Comparison of ENCODE assay signal across 22 cellular contexts in the genomic region with DNA sequence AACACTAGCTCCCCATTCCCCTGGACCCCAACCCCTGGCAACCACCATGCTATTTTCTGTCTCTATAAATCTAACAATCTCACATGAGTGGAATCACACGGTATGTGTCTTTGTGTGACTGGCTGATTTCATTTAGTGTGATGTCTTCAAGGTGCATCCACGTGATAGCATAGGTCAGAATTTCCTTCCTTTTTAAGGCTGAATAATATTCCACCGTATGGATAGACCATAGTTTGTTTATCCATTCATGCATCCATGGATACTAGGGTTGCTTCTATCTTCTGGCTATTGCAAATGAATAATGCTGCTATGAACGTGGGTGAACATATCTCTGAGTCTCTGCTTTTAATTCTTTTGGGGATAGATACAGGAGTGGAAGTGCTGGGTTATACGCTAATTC. TPM values are rescaled to one million over a fixed set of nuclear protein-coding genes. Genes with fewer than 3 reads are reported as not detected.
DNase-seq lines count a peak whose midpoint lies in the region; ATAC-seq and TF ChIP-seq lines count a peak whose summit lies in the region.
"Had no signal": no experiment of that assay in that cellular context is flagged by ENCODE, and none has a peak within 500 bp of the region (broad histone marks: within the 10 kb centered on the region; RNA-seq: fewer than 3 reads in every experiment).

No MANE protein-coding gene starts in this region.

- intact Hi-C loops in mucosa of descending colon (cut with DNase I, micrococcal nuclease), result no loop called here

- H3K9ac ChIP-seq in SU-DHL-6 (ENCODE audit: low read length), result no peak overlapping the region

- POLR2A ChIA-PET in activated naive CD8-positive, alpha-beta T cell treated with anti-CD3 and anti-CD28 coated beads, Interleukin-2, amount 10 ng/mL, durations not matched to agents 7 days and 5 days (lab: Charles Lee), result no interaction called here

- no peaks in the 10 kb centered on the region for H3K9me2 ChIP-seq in DOHH2 (replicated peaks; ENCODE audit: control insufficient read depth, low read length)
- H3K9me2 ChIP-seq in SU-DHL-6 (replicated peaks; ENCODE audit: insufficient read depth, low read length), result no peaks in the 10 kb centered on the region

- H3K27me3 ChIP-seq in DOHH2 (ENCODE audit: control insufficient read depth, low read length) (peaks cover 8% of the 10 kb centered on the region; the same call in 1 of the 2 replicates), SU-DHL-6 (ENCODE audit: low read length) (no peaks in the 10 kb centered on the region), thymus (ENCODE audit: control insufficient read depth, insufficient read depth) (no peaks in the 10 kb centered on the region)
- H3K27me3 ChIP-seq: Peyer's patch had no signal

- H4K20me1 ChIP-seq in DOHH2 (ENCODE audit: control insufficient read depth, insufficient read depth, low read depth, low read length) (no peaks in the 10 kb centered on the region), SU-DHL-6 (ENCODE audit: low read depth, low read length) (no peaks in the 10 kb centered on the region)

- 97% methylated on average over 5 of the region's 5 CpGs for WGBS in thymus

- TF ChIP-seq CTCF in DOHH2 (IDR thresholded peaks at IDR 0.05; ENCODE audit: low read depth, low read length, poor library complexity, severe bottlenecking) (no peak), SU-DHL-6 (IDR thresholded peaks at IDR 0.05; ENCODE audit: insufficient read depth, low read length, poor library complexity, severe bottlenecking) (no peak), mucosa of descending colon (IDR thresholded peaks at IDR 0.05) (no peak)

- H2AFZ ChIP-seq in SU-DHL-6 (ENCODE audit: low read depth, low read length, severe bottlenecking), result no peak overlapping the region
- H2AFZ ChIP-seq: GM23338 had no signal

- H3K4me2 ChIP-seq in DOHH2 (ENCODE audit: low read length) (peak overlapping the region; percentile 68), SU-DHL-6 (ENCODE audit: low read depth, low read length, poor library complexity, severe bottlenecking) (peak overlapping the region; percentile 52)
- H3K4me2 ChIP-seq: GM23338 had no signal

- peak overlapping the region; percentile 30 for H3K27ac Mint-ChIP-seq in activated naive CD8-positive, alpha-beta T cell treated with anti-CD3 and anti-CD28 coated beads, Interleukin-2, amount 10 ng/mL, durations not matched to agents 7 days and 5 days
- no peak overlapping the region for H3K27ac Mint-ChIP-seq in activated naive CD8-positive, alpha-beta T cell treated with anti-CD3 and anti-CD28 coated beads, Interleukin-2, amount 50 U/mL, for 24 hours
- H3K27ac Mint-ChIP-seq: GM23338 had no signal

- no peaks in the 10 kb centered on the region for H3K9me3 Mint-ChIP-seq in activated naive CD8-positive, alpha-beta T cell treated with anti-CD3 and anti-CD28 coated beads, Interleukin-2, amount 10 ng/mL, durations not matched to agents 7 days and 5 days
- no peaks in the 10 kb centered on the region for H3K9me3 Mint-ChIP-seq in activated naive CD8-positive, alpha-beta T cell treated with anti-CD3 and anti-CD28 coated beads, Interleukin-2, amount 50 U/mL, for 24 hours
- H3K9me3 Mint-ChIP-seq: GM23338 had no signal

- H3K36me3 ChIP-seq in DOHH2 (ENCODE audit: control insufficient read depth, low read length), result no peaks in the 10 kb centered on the region
- H3K36me3 ChIP-seq in SU-DHL-6 (ENCODE audit: low read length), result no peaks in the 10 kb centered on the region
- H3K36me3 ChIP-seq in thymus (ENCODE audit: control insufficient read depth, insufficient read depth), result peaks cover 11% of the 10 kb centered on the region
- H3K36me3 ChIP-seq in mucosa of descending colon (ENCODE audit: low read depth), result no peaks in the 10 kb centered on the region
- H3K36me3 ChIP-seq: HAP-1, Peyer's patch had no signal

- H3K4me3 Mint-ChIP-seq in activated naive CD8-positive, alpha-beta T cell treated with anti-CD3 and anti-CD28 coated beads, Interleukin-2, amount 10 ng/mL, durations not matched to agents 7 days and 5 days, result no peak overlapping the region
- H3K4me3 Mint-ChIP-seq in activated naive CD8-positive, alpha-beta T cell treated with anti-CD3 and anti-CD28 coated beads, Interleukin-2, amount 50 U/mL, for 24 hours, result no peak overlapping the region
- H3K4me3 Mint-ChIP-seq: GM23338 had no signal

- DNase-seq in activated naive CD8-positive, alpha-beta T cell treated with anti-CD3 and anti-CD28 coated beads, Interleukin-2, amount 10 ng/mL, durations not matched to agents 7 days and 5 days, result no peak
- DNase-seq in activated naive CD8-positive, alpha-beta T cell treated with anti-CD3 and anti-CD28 coated beads, Interleukin-2, amount 50 U/mL, for 24 hours, result no peak
- DNase-seq in mucosa of descending colon, result no peak
- DNase-seq: GDM1; KG1; NCI-H1694; NCI-H2081 treated with DMSO at 0.1 percent for 48 hours; NCI-H69; NK-92 treated with Interleukin-12 subunit alpha and Interleukin-12 subunit beta, amount 100 ng/mL, for 24 hours had no signal

- H3K27ac ChIP-seq in DOHH2 (ENCODE audit: low read depth, low read length) (peak overlapping the region; percentile 91), SU-DHL-6 (ENCODE audit: low read depth, low read length) (0 out of 2 replicates have a peak overlapping the region, but pooled peaks have one; percentile 88), thymus (ENCODE audit: low read depth) (peak overlapping the region; percentile 61)
- H3K27ac ChIP-seq: HL-60, Peyer's patch had no signal

- H3K4me1 Mint-ChIP-seq in activated naive CD8-positive, alpha-beta T cell treated with anti-CD3 and anti-CD28 coated beads, Interleukin-2, amount 10 ng/mL, durations not matched to agents 7 days and 5 days, result peaks cover 15% of the 10 kb centered on the region
- H3K4me1 Mint-ChIP-seq in activated naive CD8-positive, alpha-beta T cell treated with anti-CD3 and anti-CD28 coated beads, Interleukin-2, amount 50 U/mL, for 24 hours, result peaks cover 16% of the 10 kb centered on the region

- no peaks in the 10 kb centered on the region; the same call in 1 of the 2 replicates for H3K9me3 ChIP-seq in DOHH2 (ENCODE audit: control insufficient read depth, insufficient read depth, low read length)
- peaks cover 7% of the 10 kb centered on the region; the same call in 1 of the 2 replicates for H3K9me3 ChIP-seq in SU-DHL-6 (ENCODE audit: insufficient read depth, low read length)
- peaks cover 2% of the 10 kb centered on the region for H3K9me3 ChIP-seq in thymus (ENCODE audit: control insufficient read depth)
- H3K9me3 ChIP-seq in mucosa of descending colon, result no peaks in the 10 kb centered on the region
- H3K9me3 ChIP-seq: HAP-1, Peyer's patch had no signal

- H3K4me1 ChIP-seq in DOHH2 (ENCODE audit: control insufficient read depth, low read length) (peaks cover 70% of the 10 kb centered on the region), thymus (ENCODE audit: control insufficient read depth, insufficient read depth, low read length) (peaks cover 67% of the 10 kb centered on the region), mucosa of descending colon (ENCODE audit: low read depth) (peaks cover 14% of the 10 kb centered on the region)
- H3K4me1 ChIP-seq: HAP-1 had no signal

- ATAC-seq in activated naive CD8-positive, alpha-beta T cell treated with anti-CD3 and anti-CD28 coated beads, Interleukin-2, amount 10 ng/mL, durations not matched to agents 7 days and 5 days (ENCODE audit: low read depth), result no peak
- ATAC-seq in activated naive CD8-positive, alpha-beta T cell treated with anti-CD3 and anti-CD28 coated beads, Interleukin-2, amount 50 U/mL, for 24 hours, result no peak
- ATAC-seq in esophagus mucosa (no peak), mucosa of descending colon (no peak)
- ATAC-seq: GM23338, HepG2 had no signal

- H3F3A ChIP-seq in DOHH2 (ENCODE audit: control insufficient read depth, insufficient read depth) (peaks cover 13% of the 10 kb centered on the region), SU-DHL-6 (ENCODE audit: insufficient read depth) (peaks cover 6% of the 10 kb centered on the region)

- H3K4me3 ChIP-seq in DOHH2 (ENCODE audit: low read length), result peak overlapping the region; percentile 51; the same call in 1 of the 2 replicates
- no peak overlapping the region for H3K4me3 ChIP-seq in SU-DHL-6 (ENCODE audit: insufficient read depth, low read length, poor library complexity, severe bottlenecking)
- H3K4me3 ChIP-seq in thymus (ENCODE audit: low read length), result peak overlapping the region; percentile 28
- H3K4me3 ChIP-seq in mucosa of descending colon, result no peak overlapping the region
- H3K4me3 ChIP-seq: GM23338, HAP-1, Peyer's patch had no signal

- H3K27me3 Mint-ChIP-seq in activated naive CD8-positive, alpha-beta T cell treated with anti-CD3 and anti-CD28 coated beads, Interleukin-2, amount 10 ng/mL, durations not matched to agents 7 days and 5 days, result peaks cover 4% of the 10 kb centered on the region
- H3K27me3 Mint-ChIP-seq in activated naive CD8-positive, alpha-beta T cell treated with anti-CD3 and anti-CD28 coated beads, Interleukin-2, amount 50 U/mL, for 24 hours, result no peaks in the 10 kb centered on the region

- H3K36me3 Mint-ChIP-seq in activated naive CD8-positive, alpha-beta T cell treated with anti-CD3 and anti-CD28 coated beads, Interleukin-2, amount 10 ng/mL, durations not matched to agents 7 days and 5 days, result peaks cover 2% of the 10 kb centered on the region
- H3K36me3 Mint-ChIP-seq in activated naive CD8-positive, alpha-beta T cell treated with anti-CD3 and anti-CD28 coated beads, Interleukin-2, amount 50 U/mL, for 24 hours (ENCODE audit: low read depth), result no peaks in the 10 kb centered on the region

- H3K79me2 ChIP-seq in DOHH2 (ENCODE audit: control insufficient read depth, low read length) (no peaks in the 10 kb centered on the region), SU-DHL-6 (ENCODE audit: insufficient read depth, low read length) (no peaks in the 10 kb centered on the region)

RNA-seq across cellular contexts. Expression of a gene that starts 43.9 kb away (rescaled TPM):
- total RNA-seq in activated naive CD8-positive, alpha-beta T cell treated with anti-CD3 and anti-CD28 coated beads, Interleukin-2, amount 10 ng/mL, durations not matched to agents 7 days and 5 days, result not detected
- 0.50 TPM for polyA plus RNA-seq in thymus
- total RNA-seq in esophagus mucosa, result not detected
- not detected for total RNA-seq in mucosa of descending colon
- total RNA-seq: A673, GM23338, HepG2, HT-29, NCI-H460, Peyer's patch had no signal
- polyA plus RNA-seq: BJ, GM23338, HepG2 had no signal

Comparison
In these comparisons a context has a peak if more than half of its experiments do, and no peak if none do; other contexts are left out.
1. H3K4me3 ChIP-seq: peak in DOHH2 (single experiment) and thymus (single experiment); none in SU-DHL-6 (single experiment) and mucosa of descending colon (single experiment).
2. Peak in every context shown above with its lines, with median percentiles within 50 percentile points of each other: H3K27ac ChIP-seq.